In genomic region chr21:38166214-38166547, GRCh38 we compare ENCODE assay signal across 16 cellular contexts.
"Had no signal": no experiment of that assay in that cellular context is flagged by ENCODE, and none has a peak within 500 bp of the region (broad histone marks: within the 10 kb centered on the region; RNA-seq: fewer than 3 reads in every experiment).

No MANE protein-coding gene starts in this region.

- H3K36me3 ChIP-seq: left lung, pancreas had no signal

- H3K4me3 Mint-ChIP-seq: activated naive CD4-positive, alpha-beta T cell treated with anti-CD3 and anti-CD28 coated beads, Interleukin-2, amount 50 U/mL, for 24 hours; naive B cell; stimulated activated memory B cell treated with anti-CD40 and anti-IgM and Interleukin-4, amounts not matched to agents 10 μg/mL and 1 μg/mL and 100 μg/mL, for 72 hours; T-helper 17 cell had no signal

- H3K4me3 ChIP-seq: left lung, mucosa of descending colon, pancreas had no signal

- H3K27me3 ChIP-seq: left lung, pancreas had no signal

- H3K9me3 ChIP-seq: left lung, mucosa of descending colon, pancreas had no signal

- H3K27me3 Mint-ChIP-seq: stimulated activated memory B cell treated with anti-CD40 and anti-IgM and Interleukin-4, amounts not matched to agents 10 μg/mL and 1 μg/mL and 100 μg/mL, for 72 hours had no signal

- DNase-seq: activated CD4-positive, alpha-beta T cell treated with anti-CD3 and anti-CD28 coated beads for 1 hour; activated CD4-positive, alpha-beta T cell treated with anti-CD3 and anti-CD28 coated beads, Interleukin-2, amount 50 U/mL, for 4 hours; activated gamma-delta T cell; foreskin melanocyte; head of caudate nucleus; kidney; left lung; mucosa of descending colon; naive B cell; pancreas; stimulated activated CD4-positive, alpha-beta T cell treated with anti-CD3 and anti-CD28 coated beads, Interleukin-4, amount 100 ng/mL, for 24 hours; T-helper 17 cell had no signal

- H3K4me1 Mint-ChIP-seq: activated naive CD4-positive, alpha-beta T cell treated with anti-CD3 and anti-CD28 coated beads, Interleukin-2, amount 50 U/mL, for 24 hours; naive B cell; stimulated activated memory B cell treated with anti-CD40 and anti-IgM and Interleukin-4, amounts not matched to agents 10 μg/mL and 1 μg/mL and 100 μg/mL, for 72 hours had no signal

- H3K36me3 Mint-ChIP-seq: activated naive CD4-positive, alpha-beta T cell treated with anti-CD3 and anti-CD28 coated beads, Interleukin-2, amount 50 U/mL, for 24 hours; naive B cell; stimulated activated memory B cell treated with anti-CD40 and anti-IgM and Interleukin-4, amounts not matched to agents 10 μg/mL and 1 μg/mL and 100 μg/mL, for 72 hours had no signal

- H3K9me3 Mint-ChIP-seq: activated naive CD4-positive, alpha-beta T cell treated with anti-CD3 and anti-CD28 coated beads, Interleukin-2, amount 50 U/mL, for 24 hours; naive B cell; stimulated activated memory B cell treated with anti-CD40 and anti-IgM and Interleukin-4, amounts not matched to agents 10 μg/mL and 1 μg/mL and 100 μg/mL, for 72 hours had no signal

- H3K27ac ChIP-seq: epithelial cell of prostate, left lung, pancreas, VCaP had no signal

- H3K27ac Mint-ChIP-seq: activated naive CD4-positive, alpha-beta T cell treated with anti-CD3 and anti-CD28 coated beads, Interleukin-2, amount 50 U/mL, for 24 hours; naive B cell; stimulated activated memory B cell treated with anti-CD40 and anti-IgM and Interleukin-4, amounts not matched to agents 10 μg/mL and 1 μg/mL and 100 μg/mL, for 72 hours; T-helper 17 cell had no signal
